Comparison of ENCODE assay signal across 1 cellular context in genomic region chr6:26593278-26594127, GRCh38.
TF ChIP-seq lines count a peak whose summit lies in the region.

No MANE protein-coding gene starts in this region.

TF ChIP-seq in HEK293, 187 proteins besides CTCF, POLR2A, EP300 and RAD21 (continued from another document):
- TF ChIP-seq ZBTB10 (tag by site-specific recombination; IDR thresholded peaks at IDR 0.05) (no peak), ZFP37 (tag by site-specific recombination; IDR thresholded peaks at IDR 0.05) (no peak), SALL2 (tag by site-specific recombination; IDR thresholded peaks at IDR 0.05; ENCODE audit: borderline replicate concordance) (no peak)
